ENCODE assay signal across 8 cellular contexts in genomic region chr19:8575467-8575997, GRCh38. TPM values are rescaled to one million over a fixed set of nuclear protein-coding genes. Genes with fewer than 3 reads are reported as not detected.
DNase-seq lines count a peak whose midpoint lies in the region; ATAC-seq and TF ChIP-seq lines count a peak whose summit lies in the region.

No MANE protein-coding gene starts in this region.

- no peaks in the 10 kb centered on the region for H3K79me2 ChIP-seq in neural progenitor cell (ENCODE audit: low read depth)

- H3K27ac ChIP-seq in SK-N-MC (no peak overlapping the region), neural progenitor cell (no peak overlapping the region)

- no peak overlapping the region for H3K4me3 Mint-ChIP-seq in neural progenitor cell

- H3K4me3 ChIP-seq in SK-N-MC (peak overlapping the region; percentile 26; the same call in 1 of the 2 replicates), neural progenitor cell (no peak overlapping the region)

- no peak overlapping the region for H3K27ac Mint-ChIP-seq in neural progenitor cell

- peak overlapping the region; percentile 58 for H3K4me2 ChIP-seq in neural progenitor cell

- no peak for ATAC-seq in HG03039 (IDR thresholded peaks at IDR 0.05; ENCODE audit: unreplicated experiment)

- H3K36me3 ChIP-seq in SK-N-MC (ENCODE audit: insufficient read depth, low read length), result no peaks in the 10 kb centered on the region
- H3K36me3 ChIP-seq in neural progenitor cell, result no peaks in the 10 kb centered on the region

- H3K4me1 ChIP-seq in neural progenitor cell, result peaks cover 5% of the 10 kb centered on the region

- H3K9me3 ChIP-seq in SK-N-MC (ENCODE audit: low read depth, low read length) (no peaks in the 10 kb centered on the region), neural progenitor cell (ENCODE audit: low read depth) (no peaks in the 10 kb centered on the region)

- H3F3A ChIP-seq in neural progenitor cell (ENCODE audit: low read depth), result peaks cover 8% of the 10 kb centered on the region

- no peaks in the 10 kb centered on the region for H4K20me1 ChIP-seq in neural progenitor cell (ENCODE audit: low read depth)

- DNase-seq in Daoy (ENCODE audit: low read depth) (peak; percentile 54), SK-N-MC (ENCODE audit: low read depth, low spot score) (no peak), amniotic epithelial cell (ENCODE audit: low read depth) (peak; percentile 41), neural progenitor cell (ENCODE audit: low spot score) (no peak), SHP77 treated with DMSO at 0.1 percent for 48 hours (lab: John Stamatoyannopoulos, UW) (no peak), hippocampal formation (lab: John Stamatoyannopoulos, UW) (no peak)
- DNase-seq in effector CD8-positive, alpha-beta T cell (lab: John Stamatoyannopoulos, UW), result no peak

- no peaks in the 10 kb centered on the region for H3K36me3 Mint-ChIP-seq in neural progenitor cell

- peaks cover 10% of the 10 kb centered on the region for H3K27me3 Mint-ChIP-seq in neural progenitor cell (ENCODE audit: insufficient read depth, low read depth)

- peaks cover 13% of the 10 kb centered on the region for H3K27me3 ChIP-seq in neural progenitor cell

- H3K9ac ChIP-seq in SK-N-MC (ENCODE audit: insufficient read length) (no peak overlapping the region), neural progenitor cell (no peak overlapping the region)

- H3K4me1 Mint-ChIP-seq in neural progenitor cell, result peaks cover 15% of the 10 kb centered on the region

- H3K9me3 Mint-ChIP-seq in neural progenitor cell, result no peaks in the 10 kb centered on the region

- H2AFZ ChIP-seq in neural progenitor cell (replicated peaks), result no peak overlapping the region

- TF ChIP-seq CTCF in neural progenitor cell (IDR thresholded peaks at IDR 0.05), result no peak

RNA-seq across cellular contexts. Expression of gene MYO1F, which starts 1.7 kb away (rescaled TPM):
- total RNA-seq in Daoy (2014; rRNA removed; shearing (Covaris generic)), result 0.24 TPM in 1 of 2 replicates, not detected in the other
- 0.09 and 0.15 TPM in 2 replicates for total RNA-seq in neural progenitor cell (ENCODE audit: low replicate concordance)

RNA-seq across cellular contexts. Expression of gene ADAMTS10, which starts 35.0 kb away (rescaled TPM):
- total RNA-seq in Daoy (2014; rRNA removed; shearing (Covaris generic)), result 3.1 and 6.6 TPM in 2 replicates
- 5.8 and 7.9 TPM in 2 replicates for total RNA-seq in neural progenitor cell (ENCODE audit: low replicate concordance)

RNA-seq across cellular contexts. Expression of gene NFILZ, which starts 54.9 kb away (rescaled TPM):
- total RNA-seq in Daoy (2014; rRNA removed; shearing (Covaris generic)), result not detected in 2 replicates
- total RNA-seq in neural progenitor cell (ENCODE audit: low replicate concordance), result not detected in 2 replicates

Comparison
In these comparisons a context has a peak if more than half of its experiments do, and no peak if none do; other contexts are left out.
1. DNase-seq: peak in Daoy (single experiment) and amniotic epithelial cell (single experiment); none in SK-N-MC (single experiment), neural progenitor cell (single experiment), SHP77 treated with DMSO at 0.1 percent for 48 hours (single experiment), hippocampal formation (0 of 2) and effector CD8-positive, alpha-beta T cell (single experiment).